ENCODE assay signal across 8 cellular contexts in the genomic region with DNA sequence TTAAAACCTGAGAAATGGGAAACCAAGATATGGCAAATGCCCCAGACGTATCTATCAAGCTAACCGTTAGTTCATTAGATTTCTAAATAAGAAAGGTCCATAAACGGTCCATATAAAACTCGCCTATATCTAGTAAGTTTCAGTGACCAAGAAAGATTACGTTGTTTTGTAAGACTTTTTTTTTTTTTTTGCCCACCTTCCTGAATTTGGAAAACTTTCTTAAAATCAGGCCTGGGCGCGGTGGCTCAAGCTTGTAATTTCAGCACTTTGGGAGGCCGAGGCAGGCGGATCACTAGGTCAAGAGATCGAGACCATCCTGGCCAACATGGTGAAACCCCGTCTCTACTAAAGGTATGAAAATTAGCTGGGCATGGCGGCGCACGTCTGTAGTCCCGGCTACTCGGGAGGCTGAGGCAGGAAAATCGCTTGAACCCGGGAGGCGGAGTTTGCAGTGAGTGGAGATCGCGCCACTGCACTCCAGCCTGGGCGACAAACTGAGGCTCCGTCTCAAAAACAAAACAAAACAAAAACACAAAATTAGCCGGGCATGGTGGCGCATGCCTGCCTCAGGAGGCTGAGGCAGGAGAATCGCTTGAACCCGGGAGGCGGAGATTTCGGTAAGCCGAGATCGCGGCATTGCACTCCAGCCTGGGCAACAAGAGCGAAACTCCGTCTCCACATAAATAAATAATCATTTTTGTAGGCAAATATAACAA. TPM values are rescaled to one million over a fixed set of nuclear protein-coding genes. Genes with fewer than 3 reads are reported as not detected.
DNase-seq lines count a peak whose midpoint lies in the region; ATAC-seq, FAIRE-seq and TF ChIP-seq lines count a peak whose summit lies in the region.
"Not testable (repeated sequence)": the region's sequence is repeated elsewhere in the genome, so short reads cannot be mapped to it uniquely, and the experiment has no call there.

No MANE protein-coding gene starts in this region.

- H3K4me3 ChIP-seq in MM.1S (ENCODE audit: low read length) (peak overlapping the region; percentile 80), SK-N-SH (ENCODE audit: low read depth in 2 of 2, low read length in 1 of 2) (peak overlapping the region; percentile 86 to 96), endothelial cell of umbilical vein (replicated peaks in 1 of 3; ENCODE audit: insufficient read depth in 1 of 3, low read depth in 1 of 3, low read length in 3 of 3) (peak overlapping the region; percentile 89 to 99 (median 96)), pancreas (peak overlapping the region; percentile 54 to 96 (median 90)), thymus (ENCODE audit: low read length) (peak overlapping the region; percentile 66)

- peaks cover 51% of the 10 kb centered on the region for H3K4me1 Mint-ChIP-seq in activated naive CD4-positive, alpha-beta T cell treated with anti-CD3 and anti-CD28 coated beads, Interleukin-2, amount 10 ng/mL, durations not matched to agents 7 days and 5 days

- H3K9me3 Mint-ChIP-seq in activated naive CD4-positive, alpha-beta T cell treated with anti-CD3 and anti-CD28 coated beads, Interleukin-2, amount 10 ng/mL, durations not matched to agents 7 days and 5 days = not testable (repeated sequence)

- H3K27ac Mint-ChIP-seq in activated naive CD4-positive, alpha-beta T cell treated with anti-CD3 and anti-CD28 coated beads, Interleukin-2, amount 10 ng/mL, durations not matched to agents 7 days and 5 days = peak overlapping the region; percentile 98

- H3K79me2 ChIP-seq in MM.1S (ENCODE audit: low read length) (peaks cover 72% of the 10 kb centered on the region), SK-N-SH (ENCODE audit: insufficient read depth) (peaks cover 78% of the 10 kb centered on the region), endothelial cell of umbilical vein (ENCODE audit: control insufficient read depth, insufficient read depth, low read length) (peaks cover 66% of the 10 kb centered on the region)

- peak overlapping the region; percentile 99 for H3K27ac ChIP-seq in MM.1S (ENCODE audit: low read length)
- peak overlapping the region; percentile 96 to 98; a peak in 3 of 4 replicates for H3K27ac ChIP-seq in SK-N-SH (ENCODE audit: low read depth in 2 of 2, low read length in 1 of 2)
- H3K27ac ChIP-seq in endothelial cell of umbilical vein (ENCODE audit: insufficient read depth, low read depth, low read length) = peak overlapping the region; percentile 91
- H3K27ac ChIP-seq in pancreas = peak overlapping the region; percentile 99 to 100 (median 100)
- not testable (repeated sequence) for H3K27ac ChIP-seq in thymus (ENCODE audit: low read depth)

- peak; percentile 22 for DNase-seq in DMS153 (lab: John Stamatoyannopoulos, UW)
- DNase-seq in MM.1S = peak; percentile 43
- not testable (repeated sequence) for DNase-seq in SK-N-SH
- DNase-seq in activated naive CD4-positive, alpha-beta T cell treated with anti-CD3 and anti-CD28 coated beads, Interleukin-2, amount 10 ng/mL, durations not matched to agents 7 days and 5 days = peak; percentile 56
- DNase-seq in endothelial cell of umbilical vein (ENCODE audit: low read depth, low spot score) = peak; percentile 51
- peak; percentile 29 for DNase-seq in kidney glomerular epithelial cell (lab: John Stamatoyannopoulos, UW)
- DNase-seq in pancreas = peak in 2 of 6 donors; percentile 23 to 33

- not testable (repeated sequence) for H3K4me1 ChIP-seq in MM.1S (ENCODE audit: low read length); thymus (ENCODE audit: control insufficient read depth, insufficient read depth, low read length)
- H3K4me1 ChIP-seq in SK-N-SH (ENCODE audit: control insufficient read depth in 1 of 2, insufficient read depth in 2 of 2, low read depth in 1 of 2, low read length in 1 of 2) (peaks cover 7 to 20% of the 10 kb centered on the region in 2 experiments; a peak in 3 of 4 replicates), endothelial cell of umbilical vein (ENCODE audit: control insufficient read depth, extremely low read depth, insufficient read depth, low read length) (peaks cover 17% of the 10 kb centered on the region), pancreas (peaks cover 12 to 40% (median 20%) of the 10 kb centered on the region in 3 donors)

- not testable (repeated sequence) for H3K27me3 ChIP-seq in MM.1S (replicated peaks; ENCODE audit: insufficient read depth, low read length); SK-N-SH (ENCODE audit: insufficient read depth); endothelial cell of umbilical vein (ENCODE audit: control insufficient read depth in 2 of 2, insufficient read depth in 2 of 2, low read length in 2 of 2); pancreas; thymus (ENCODE audit: control insufficient read depth, insufficient read depth)

- dilution Hi-C loops in endothelial cell of umbilical vein (cut with MboI; ENCODE audit: extremely low pct_ligation_motif_present, low sequenced_read_pairs) = not testable (repeated sequence)

- intact Hi-C loops in endothelial cell of umbilical vein (cut with micrococcal nuclease) = loop anchor here (5.0 kb wide), 1 partner anchor 270 kb away; the partner anchor contains the start of gene ZFR
- intact Hi-C loops in pancreas (cut with DNase I) = not testable (repeated sequence)

- H3K4me2 ChIP-seq in MM.1S (ENCODE audit: low read depth, low read length) (peak overlapping the region; percentile 47), SK-N-SH (peak overlapping the region; percentile 100), endothelial cell of umbilical vein (ENCODE audit: insufficient read depth, low read length) (peak overlapping the region; percentile 98)

- peak overlapping the region; percentile 98 for H3K4me3 Mint-ChIP-seq in activated naive CD4-positive, alpha-beta T cell treated with anti-CD3 and anti-CD28 coated beads, Interleukin-2, amount 10 ng/mL, durations not matched to agents 7 days and 5 days

- H3K36me3 ChIP-seq in MM.1S (replicated peaks; ENCODE audit: insufficient read depth, low read length) (peaks cover 16% of the 10 kb centered on the region), SK-N-SH (replicated peaks in 1 of 2; ENCODE audit: control insufficient read depth in 1 of 2, insufficient read depth in 2 of 2, low read length in 1 of 2) (peaks cover 30 to 45% of the 10 kb centered on the region in 2 experiments), endothelial cell of umbilical vein (ENCODE audit: control insufficient read depth in 2 of 2, extremely low read depth in 1 of 2, insufficient read depth in 2 of 2, low read length in 2 of 2) (peaks cover 9 to 13% of the 10 kb centered on the region in 2 experiments), pancreas (peaks cover 0 to 12% (median 0%) of the 10 kb centered on the region in 3 donors), thymus (ENCODE audit: control insufficient read depth, insufficient read depth) (peaks cover 19% of the 10 kb centered on the region)

- peak in 1 of 4 donors; percentile 0 for ATAC-seq in pancreas

- TF ChIP-seq CTCF in MM.1S (IDR thresholded peaks at IDR 0.05; ENCODE audit: low read length); SK-N-SH (IDR thresholded peaks at IDR 0.05); endothelial cell of umbilical vein (IDR thresholded peaks at IDR 0.05; ENCODE audit: extremely low read depth in 1 of 2, insufficient read depth in 1 of 2, low read depth in 1 of 2, low read length in 2 of 2); pancreas (IDR thresholded peaks at IDR 0.05): not testable (repeated sequence)

- not testable (repeated sequence) for H3K9me2 ChIP-seq in MM.1S (replicated peaks; ENCODE audit: insufficient read depth, low read length); SK-N-SH

- H4K20me1 ChIP-seq in MM.1S (ENCODE audit: insufficient read depth, low read length) (peaks cover 20% of the 10 kb centered on the region; the same call in 1 of the 2 replicates), SK-N-SH (ENCODE audit: insufficient read depth) (peaks cover 60% of the 10 kb centered on the region), endothelial cell of umbilical vein (replicated peaks; ENCODE audit: control insufficient read depth, extremely low read depth, insufficient read depth, low read length) (peaks cover 20% of the 10 kb centered on the region)

- not testable (repeated sequence) for TF ChIP-seq RAD21 in SK-N-SH (IDR thresholded peaks at IDR 0.05; ENCODE audit: low read length)

- peaks cover 48% of the 10 kb centered on the region for H3K36me3 Mint-ChIP-seq in activated naive CD4-positive, alpha-beta T cell treated with anti-CD3 and anti-CD28 coated beads, Interleukin-2, amount 10 ng/mL, durations not matched to agents 7 days and 5 days

- TF ChIP-seq EP300 in SK-N-SH (IDR thresholded peaks at IDR 0.05; ENCODE audit: borderline replicate concordance in 1 of 2, low read depth in 1 of 2, low read length in 1 of 2) = not testable (repeated sequence)

- not testable (repeated sequence) for H3K27me3 Mint-ChIP-seq in activated naive CD4-positive, alpha-beta T cell treated with anti-CD3 and anti-CD28 coated beads, Interleukin-2, amount 10 ng/mL, durations not matched to agents 7 days and 5 days

- BruUV-seq in endothelial cell of umbilical vein (replicated peaks; lab: Mats Ljungman, UMichigan) = not testable (repeated sequence)

- TF ChIP-seq POLR2A in endothelial cell of umbilical vein (IDR thresholded peaks at IDR 0.05; ENCODE audit: low read depth, low read length) = not testable (repeated sequence)

- FAIRE-seq in endothelial cell of umbilical vein (lab: Jason Lieb, UNC) = peak; percentile 71
- not testable (repeated sequence) for FAIRE-seq in pancreas (lab: Jason Lieb, UNC)

- not testable (repeated sequence) for H3K9me3 ChIP-seq in MM.1S (replicated peaks; ENCODE audit: insufficient read depth, low read length); SK-N-SH; endothelial cell of umbilical vein (replicated peaks; ENCODE audit: control insufficient read depth, insufficient read depth, low read length); pancreas; thymus (ENCODE audit: control insufficient read depth)

- peaks cover 16% of the 10 kb centered on the region; the same call in 1 of the 2 replicates for H3F3A ChIP-seq in MM.1S (ENCODE audit: insufficient read depth, low read length)
- H3F3A ChIP-seq in SK-N-SH (replicated peaks; ENCODE audit: insufficient read depth) = peaks cover 26% of the 10 kb centered on the region

- POLR2A ChIA-PET in SK-N-SH (lab: Yijun Ruan, JAX) (interaction anchor here (2.0 kb wide), 1 partner anchor 18 kb away, joined by 9 read pairs; no protein-coding TSS in a partner anchor), endothelial cell of umbilical vein (lab: Charles Lee) (interaction anchor here (0.7 to 1.4 kb wide), 3 partner anchors 73 to 412 kb away, joined by 3 to 4 read pairs (median 3); no protein-coding TSS in a partner anchor)

- H3K9ac ChIP-seq in MM.1S (ENCODE audit: low read length) (peak overlapping the region; percentile 96), SK-N-SH (peak overlapping the region; percentile 100), endothelial cell of umbilical vein (replicated peaks; ENCODE audit: extremely low read depth, insufficient read depth, low read length) (peak overlapping the region; percentile 98)

- CTCF ChIA-PET in SK-N-SH (lab: Yijun Ruan, JAX) = interaction anchor here (1.1 to 2.2 kb wide), 3 partner anchors 21 to 79 kb away, joined by 3 to 6 read pairs (median 3); no protein-coding TSS in a partner anchor
- CTCF ChIA-PET in activated naive CD4-positive, alpha-beta T cell treated with anti-CD3 and anti-CD28 coated beads, Interleukin-2, amount 10 ng/mL, durations not matched to agents 7 days and 5 days (lab: Charles Lee) = interaction anchor here (1.0 kb wide), 1 partner anchor 33 kb away, joined by 5 read pairs; no protein-coding TSS in a partner anchor
- CTCF ChIA-PET in endothelial cell of umbilical vein (lab: Charles Lee) = interaction anchor here (0.6 to 2.9 kb wide), 10 partner anchors 12 to 333 kb away, joined by 3 to 16 read pairs (median 6); no protein-coding TSS in a partner anchor

- H2AFZ ChIP-seq in MM.1S (ENCODE audit: low read length); SK-N-SH (ENCODE audit: low read depth); endothelial cell of umbilical vein (ENCODE audit: low read depth, low read length): not testable (repeated sequence)

- WGBS in SK-N-SH (ENCODE audit: low lambda C conversion rate) = 21% methylated on average over 34 of the region's 34 CpGs
- WGBS in pancreas, 2 donors = 2% methylated on average over 34 of the region's 34 CpGs
- WGBS in thymus = 10% methylated on average over 34 of the region's 34 CpGs

- not testable (repeated sequence) for H3K9me1 ChIP-seq in endothelial cell of umbilical vein (replicated peaks; ENCODE audit: control insufficient read depth, extremely low read depth, insufficient read depth, low read length)

RNA-seq across cellular contexts. Expression of gene GOLPH3, which starts 1.8 kb away (rescaled TPM):
- polyA plus RNA-seq in SK-N-SH (2012; rRNA removed) (25.5 and 30.7 TPM in 2 replicates), endothelial cell of umbilical vein (35.7 and 38.1 TPM in 2 replicates), pancreas (10 to 100 TPM; 19.9 to 44.5 TPM), thymus (76.9 TPM)
- 38.4 and 38.5 TPM in 2 replicates for polyA plus RNA-seq in SK-N-SH (2012; cell fraction: cytosol; rRNA removed)
- polyA plus RNA-seq in SK-N-SH (2012; cell fraction: nucleus; rRNA removed) = 13.7 and 19.2 TPM in 2 replicates
- total RNA-seq in endothelial cell of umbilical vein (67.2 and 70.2 TPM in 2 replicates), pancreas (10 to 100 TPM; 44.6 to 67.0 (median 50.1) TPM)
- polyA plus RNA-seq in endothelial cell of umbilical vein (2011; cell fraction: cytosol; rRNA removed) = 35.8 and 37.3 TPM in 2 replicates
- polyA plus RNA-seq in endothelial cell of umbilical vein (2011; cell fraction: nucleus; rRNA removed) = 26.4 and 32.3 TPM in 2 replicates
- 39.4 and 45.3 TPM in 2 replicates for polyA plus RNA-seq in endothelial cell of umbilical vein (2012)
- polyA minus RNA-seq in endothelial cell of umbilical vein = 56.7 and 57.9 TPM in 2 replicates
- polyA minus RNA-seq in endothelial cell of umbilical vein (2011; cell fraction: cytosol; rRNA and poly(A)+ RNA removed) = 144 TPM
- polyA minus RNA-seq in endothelial cell of umbilical vein (2011; cell fraction: nucleus; rRNA and poly(A)+ RNA removed) = 34.0 and 35.4 TPM in 2 replicates

Comparison
In these comparisons a context has a peak if more than half of its experiments do, and no peak if none do; other contexts are left out.
1. H3K4me2 ChIP-seq: peak in every context shown above with its lines; median percentile 100 in SK-N-SH; 98 in endothelial cell of umbilical vein; 47 in MM.1S.